Comparison of ENCODE assay signal across 12 cellular contexts in the genomic region with DNA sequence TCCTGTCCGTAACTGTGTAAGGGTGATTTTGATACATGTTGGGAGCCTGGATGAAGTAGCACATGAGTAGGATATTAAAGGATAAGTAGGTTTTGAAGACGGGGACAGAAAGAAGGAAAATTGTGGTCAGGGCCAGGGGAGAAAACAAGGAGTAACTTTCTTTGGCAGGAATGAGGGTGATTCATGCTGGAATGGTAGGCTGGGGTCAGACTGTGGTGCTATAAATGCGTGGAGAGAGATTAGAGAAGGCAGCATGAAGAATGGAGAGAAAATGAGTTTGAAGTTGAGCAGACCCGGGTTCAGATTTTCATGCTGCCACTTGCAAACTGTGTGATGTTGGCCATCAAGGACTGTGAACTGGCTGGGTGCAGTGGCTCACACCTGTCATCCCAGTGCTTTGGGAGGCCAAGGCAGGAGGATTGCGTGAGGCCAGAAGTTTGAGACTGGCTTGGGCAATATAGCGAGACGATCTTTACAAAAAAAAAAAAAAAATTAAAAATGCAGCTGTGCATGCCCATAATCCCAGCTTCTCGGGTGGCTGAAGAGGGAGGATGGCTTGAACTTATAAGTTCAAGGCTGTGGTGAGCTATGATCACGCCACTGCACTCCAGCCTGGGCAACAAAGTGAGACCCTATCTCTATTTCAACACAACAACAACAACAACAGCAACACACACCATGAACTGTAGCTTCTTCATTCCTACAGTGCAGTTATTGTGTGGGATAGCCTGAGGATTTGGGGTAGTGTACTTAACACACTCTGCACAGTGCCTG. TPM values are rescaled to one million over a fixed set of nuclear protein-coding genes. Genes with fewer than 3 reads are reported as not detected.
DNase-seq lines count a peak whose midpoint lies in the region; ATAC-seq, FAIRE-seq and TF ChIP-seq lines count a peak whose summit lies in the region.
"Had no signal": no experiment of that assay in that cellular context is flagged by ENCODE, and none has a peak within 500 bp of the region (broad histone marks: within the 10 kb centered on the region; RNA-seq: fewer than 3 reads in every experiment).

No MANE protein-coding gene starts in this region.

- dilution Hi-C loops in endothelial cell of umbilical vein (cut with MboI; ENCODE audit: extremely low pct_ligation_motif_present, low sequenced_read_pairs): no loop called here

- H3K9ac ChIP-seq in endothelial cell of umbilical vein (replicated peaks; ENCODE audit: extremely low read depth, insufficient read depth, low read length) (peak overlapping the region; percentile 56), endodermal cell (ENCODE audit: extremely low read depth, low read length, poor library complexity, severe bottlenecking) (no peak overlapping the region)

- BruUV-seq in endothelial cell of umbilical vein (replicated peaks; lab: Mats Ljungman, UMichigan): no TSS peak

- H3K79me2 ChIP-seq in endothelial cell of umbilical vein (ENCODE audit: control insufficient read depth, insufficient read depth, low read length): peaks cover 5% of the 10 kb centered on the region

- H3K4me1 ChIP-seq in Peyer's patch (peaks cover 0 to 81% (median 22%) of the 10 kb centered on the region in 4 donors), endothelial cell of umbilical vein (ENCODE audit: control insufficient read depth, extremely low read depth, insufficient read depth, low read length) (peaks cover 33% of the 10 kb centered on the region), muscle layer of duodenum (ENCODE audit: control insufficient read depth in 1 of 2, insufficient read depth in 2 of 2, low read length in 2 of 2) (peaks cover 22 to 85% of the 10 kb centered on the region in 2 donors), tibial artery (peaks cover 6 to 100% (median 99%) of the 10 kb centered on the region in 4 donors), endodermal cell (ENCODE audit: control insufficient read depth, insufficient read depth, low read length) (peaks cover 34% of the 10 kb centered on the region)

- intact Hi-C loops in endothelial cell of umbilical vein (cut with micrococcal nuclease): loop anchor here (1.0 to 2.0 kb wide), 4 partner anchors 9 to 81 kb away; no protein-coding TSS in a partner anchor
- intact Hi-C loops in tibial artery (cut with DNase I; ENCODE audit: low total_unique reads): no loop called here
- intact Hi-C loops in activated T-helper 1 cell treated with anti-CD3 and anti-CD28 coated beads, Interleukin-12 subunit alpha, Interleukin-12 subunit beta, Interleukin-2, Interleukin-4 antibody, amounts not matched to agents 30 ng/mL and 10 ng/mL and 1 ng/mL, durations not matched to agents 14 hours and 24 hours and 36 hours (cut with micrococcal nuclease): no loop called here

- H3K4me3 ChIP-seq in Peyer's patch (no peak overlapping the region), endothelial cell of umbilical vein (replicated peaks in 1 of 3; ENCODE audit: insufficient read depth in 1 of 3, low read depth in 1 of 3, low read length in 3 of 3) (no peak overlapping the region), muscle layer of duodenum (ENCODE audit: low read depth in 1 of 2, low read length in 2 of 2) (no peak overlapping the region), tibial artery (peak overlapping the region in 1 of 2 donors; percentile 51), endodermal cell (ENCODE audit: low read length) (no peak overlapping the region)
- H3K4me3 ChIP-seq: GM23338 had no signal

- peak overlapping the region; percentile 44 for H3K4me2 ChIP-seq in endothelial cell of umbilical vein (ENCODE audit: insufficient read depth, low read length)
- H3K4me2 ChIP-seq: GM23338 had no signal

- H3K9me3 Mint-ChIP-seq in activated T-helper 1 cell treated with anti-CD3 and anti-CD28 coated beads, Interleukin-12 subunit alpha, Interleukin-12 subunit beta, Interleukin-2, Interleukin-4 antibody, amounts not matched to agents 30 ng/mL and 10 ng/mL and 1 ng/mL, durations not matched to agents 14 hours and 24 hours and 36 hours: no peaks in the 10 kb centered on the region
- H3K9me3 Mint-ChIP-seq in endodermal cell: no peaks in the 10 kb centered on the region
- H3K9me3 Mint-ChIP-seq: GM23338; T-helper 1 cell treated with Interleukin-12 subunit alpha and Interleukin-12 subunit beta and Interleukin-4 antibody, amounts not matched to agents 30 μg/mL and 1 μg/mL, for 36 hours had no signal

- H3K9me3 ChIP-seq in Peyer's patch (no peaks in the 10 kb centered on the region), endothelial cell of umbilical vein (replicated peaks; ENCODE audit: control insufficient read depth, insufficient read depth, low read length) (no peaks in the 10 kb centered on the region), muscle layer of duodenum (ENCODE audit: control insufficient read depth in 1 of 2, low read length in 2 of 2) (no peaks in the 10 kb centered on the region), tibial artery (no peaks in the 10 kb centered on the region), endodermal cell (ENCODE audit: control insufficient read depth, low read length) (no peaks in the 10 kb centered on the region)

- no peak for TF ChIP-seq CTCF in Peyer's patch (IDR thresholded peaks at IDR 0.05)
- TF ChIP-seq CTCF in endothelial cell of umbilical vein (IDR thresholded peaks at IDR 0.05; ENCODE audit: extremely low read depth in 1 of 2, insufficient read depth in 1 of 2, low read depth in 1 of 2, low read length in 2 of 2): no peak
- TF ChIP-seq CTCF in tibial artery (IDR thresholded peaks at IDR 0.05): no peak
- TF ChIP-seq CTCF in GM20000 (IDR thresholded peaks at IDR 0.05; ENCODE audit: extremely low read depth, missing control alignments): no peak
- TF ChIP-seq CTCF in endodermal cell (conservative IDR thresholded peaks at IDR 0.05): no peak

- H3K36me3 Mint-ChIP-seq in activated T-helper 1 cell treated with anti-CD3 and anti-CD28 coated beads, Interleukin-12 subunit alpha, Interleukin-12 subunit beta, Interleukin-2, Interleukin-4 antibody, amounts not matched to agents 30 ng/mL and 10 ng/mL and 1 ng/mL, durations not matched to agents 14 hours and 24 hours and 36 hours (ENCODE audit: low read depth): peaks cover 4% of the 10 kb centered on the region
- H3K36me3 Mint-ChIP-seq in endodermal cell (ENCODE audit: low read depth): no peaks in the 10 kb centered on the region

- peaks cover 42% of the 10 kb centered on the region for H3K4me1 Mint-ChIP-seq in activated T-helper 1 cell treated with anti-CD3 and anti-CD28 coated beads, Interleukin-12 subunit alpha, Interleukin-12 subunit beta, Interleukin-2, Interleukin-4 antibody, amounts not matched to agents 30 ng/mL and 10 ng/mL and 1 ng/mL, durations not matched to agents 14 hours and 24 hours and 36 hours (ENCODE audit: low read depth)
- peaks cover 77% of the 10 kb centered on the region for H3K4me1 Mint-ChIP-seq in endodermal cell

- no peak for TF ChIP-seq POLR2A in Peyer's patch (IDR thresholded peaks at IDR 0.05)
- no peak for TF ChIP-seq POLR2A in endothelial cell of umbilical vein (IDR thresholded peaks at IDR 0.05; ENCODE audit: low read depth, low read length)

- no peak overlapping the region for H2AFZ ChIP-seq in endothelial cell of umbilical vein (ENCODE audit: low read depth, low read length)

- no peak for ATAC-seq in GM19023 (IDR thresholded peaks at IDR 0.05; ENCODE audit: unreplicated experiment)

- H3K27me3 ChIP-seq in Peyer's patch (no peaks in the 10 kb centered on the region), endothelial cell of umbilical vein (ENCODE audit: control insufficient read depth in 2 of 2, insufficient read depth in 2 of 2, low read length in 2 of 2) (no peaks in the 10 kb centered on the region), muscle layer of duodenum (ENCODE audit: low read depth, low read length) (no peaks in the 10 kb centered on the region), tibial artery (no peaks in the 10 kb centered on the region), endodermal cell (ENCODE audit: control insufficient read depth, insufficient read depth, low read length, poor library complexity, severe bottlenecking) (peaks cover 6% of the 10 kb centered on the region)

- DNase-seq in Peyer's patch (no peak), endothelial cell of umbilical vein (ENCODE audit: low read depth, low spot score) (peak; percentile 84), tibial artery (no peak), GM20000 (ENCODE audit: low spot score) (no peak), endodermal cell (no peak)
- no peak for DNase-seq in activated T-helper 1 cell treated with anti-CD3 and anti-CD28 coated beads, Interleukin-12 subunit alpha, Interleukin-12 subunit beta, Interleukin-2, Interleukin-4 antibody, amounts not matched to agents 30 ng/mL and 10 ng/mL and 1 ng/mL, durations not matched to agents 14 hours and 24 hours and 36 hours (ENCODE audit: low spot score)
- DNase-seq: NCI-H82 had no signal

- H3K36me3 ChIP-seq in Peyer's patch: peaks cover 0 to 34% (median 0%) of the 10 kb centered on the region in 3 donors
- H3K36me3 ChIP-seq in endothelial cell of umbilical vein (ENCODE audit: control insufficient read depth in 2 of 2, extremely low read depth in 1 of 2, insufficient read depth in 2 of 2, low read length in 2 of 2): no peaks in the 10 kb centered on the region
- peaks cover 0 to 17% of the 10 kb centered on the region in 2 donors for H3K36me3 ChIP-seq in muscle layer of duodenum (ENCODE audit: control insufficient read depth in 1 of 2, insufficient read depth in 2 of 2, low read length in 2 of 2)
- peaks cover 60 to 85% (median 72%) of the 10 kb centered on the region in 3 donors for H3K36me3 ChIP-seq in tibial artery
- H3K36me3 ChIP-seq in endodermal cell (ENCODE audit: control insufficient read depth, insufficient read depth, low read length): no peaks in the 10 kb centered on the region

- H3K27me3 Mint-ChIP-seq in activated T-helper 1 cell treated with anti-CD3 and anti-CD28 coated beads, Interleukin-12 subunit alpha, Interleukin-12 subunit beta, Interleukin-2, Interleukin-4 antibody, amounts not matched to agents 30 ng/mL and 10 ng/mL and 1 ng/mL, durations not matched to agents 14 hours and 24 hours and 36 hours (ENCODE audit: insufficient read depth): peaks cover 20% of the 10 kb centered on the region
- H3K27me3 Mint-ChIP-seq in endodermal cell (ENCODE audit: insufficient read depth): peaks cover 82% of the 10 kb centered on the region

- no peaks in the 10 kb centered on the region for H4K20me1 ChIP-seq in endothelial cell of umbilical vein (replicated peaks; ENCODE audit: control insufficient read depth, extremely low read depth, insufficient read depth, low read length)

- H3K27ac ChIP-seq in Peyer's patch (peak overlapping the region; percentile 30 to 76 (median 52)), endothelial cell of umbilical vein (ENCODE audit: insufficient read depth, low read depth, low read length) (peak overlapping the region; percentile 94), muscle layer of duodenum (ENCODE audit: low read length) (peak overlapping the region; percentile 46), tibial artery (peak overlapping the region; percentile 73 to 78), endodermal cell (ENCODE audit: low read depth, low read length) (no peak overlapping the region)

- no peak overlapping the region for H3K27ac Mint-ChIP-seq in activated T-helper 1 cell treated with anti-CD3 and anti-CD28 coated beads, Interleukin-12 subunit alpha, Interleukin-12 subunit beta, Interleukin-2, Interleukin-4 antibody, amounts not matched to agents 30 ng/mL and 10 ng/mL and 1 ng/mL, durations not matched to agents 14 hours and 24 hours and 36 hours
- H3K27ac Mint-ChIP-seq in endodermal cell: no peak overlapping the region
- H3K27ac Mint-ChIP-seq: GM23338; T-helper 1 cell treated with Interleukin-12 subunit alpha and Interleukin-12 subunit beta and Interleukin-4 antibody, amounts not matched to agents 30 μg/mL and 1 μg/mL, for 36 hours had no signal

- CTCF ChIA-PET in endothelial cell of umbilical vein (lab: Charles Lee): interaction anchor here (0.6 to 2.2 kb wide), 5 partner anchors 18 to 179 kb away, joined by 3 to 10 read pairs (median 5); no protein-coding TSS in a partner anchor

- no peak overlapping the region for H3K4me3 Mint-ChIP-seq in activated T-helper 1 cell treated with anti-CD3 and anti-CD28 coated beads, Interleukin-12 subunit alpha, Interleukin-12 subunit beta, Interleukin-2, Interleukin-4 antibody, amounts not matched to agents 30 ng/mL and 10 ng/mL and 1 ng/mL, durations not matched to agents 14 hours and 24 hours and 36 hours
- no peak overlapping the region for H3K4me3 Mint-ChIP-seq in endodermal cell
- H3K4me3 Mint-ChIP-seq: GM23338; T-helper 1 cell treated with Interleukin-12 subunit alpha and Interleukin-12 subunit beta and Interleukin-4 antibody, amounts not matched to agents 30 μg/mL and 1 μg/mL, for 36 hours had no signal

- 95 to 100% methylated on average over 7 to 9 of the region's 9 CpGs for WGBS in endodermal cell (ENCODE audit: insufficient coverage in 1 of 2, insufficient read length in 1 of 2), 2 experiments

- no peaks in the 10 kb centered on the region for H3K9me1 ChIP-seq in endothelial cell of umbilical vein (replicated peaks; ENCODE audit: control insufficient read depth, extremely low read depth, insufficient read depth, low read length)

- POLR2A ChIA-PET in endothelial cell of umbilical vein (lab: Charles Lee): no interaction called here

- peak; percentile 83 for FAIRE-seq in endothelial cell of umbilical vein (lab: Jason Lieb, UNC)
- FAIRE-seq: colon had no signal

RNA-seq across cellular contexts. Expression of a gene that starts 22.3 kb away (rescaled TPM):
- 100 to 1,000 TPM in 3 of 4 donors, 10 to 100 TPM in 1; 84.8 to 257 (median 155) TPM for total RNA-seq in Peyer's patch
- total RNA-seq in endothelial cell of umbilical vein: 19.5 and 20.3 TPM in 2 replicates
- polyA plus RNA-seq in endothelial cell of umbilical vein: 9.8 and 16.7 TPM in 2 replicates
- polyA plus RNA-seq in endothelial cell of umbilical vein (2011; cell fraction: cytosol; rRNA removed): 6.6 and 8.0 TPM in 2 replicates
- 25.1 and 34.1 TPM in 2 replicates for polyA plus RNA-seq in endothelial cell of umbilical vein (2011; cell fraction: nucleus; rRNA removed)
- polyA plus RNA-seq in endothelial cell of umbilical vein (2012): 2.9 and 8.0 TPM in 2 replicates
- polyA minus RNA-seq in endothelial cell of umbilical vein: 63.9 and 64.1 TPM in 2 replicates
- polyA minus RNA-seq in endothelial cell of umbilical vein (2011; cell fraction: cytosol; rRNA and poly(A)+ RNA removed): not detected
- 48.0 and 80.7 TPM in 2 replicates for polyA minus RNA-seq in endothelial cell of umbilical vein (2011; cell fraction: nucleus; rRNA and poly(A)+ RNA removed)
- total RNA-seq in activated T-helper 1 cell treated with anti-CD3 and anti-CD28 coated beads, Interleukin-12 subunit alpha, Interleukin-12 subunit beta, Interleukin-2, Interleukin-4 antibody, amounts not matched to agents 30 ng/mL and 10 ng/mL and 1 ng/mL, durations not matched to agents 14 hours and 24 hours and 36 hours: 3.4 and 3.9 TPM in 2 replicates
- total RNA-seq in endodermal cell: 1 to 10 TPM; 4.1 to 5.8 TPM
- polyA plus RNA-seq in endodermal cell (2013, experiment 1 of 2): 16.5 TPM
- polyA plus RNA-seq in endodermal cell (2013, experiment 2 of 2): 16.8 TPM
